14 cellular contexts compared by ENCODE assay signal in the genomic region with DNA sequence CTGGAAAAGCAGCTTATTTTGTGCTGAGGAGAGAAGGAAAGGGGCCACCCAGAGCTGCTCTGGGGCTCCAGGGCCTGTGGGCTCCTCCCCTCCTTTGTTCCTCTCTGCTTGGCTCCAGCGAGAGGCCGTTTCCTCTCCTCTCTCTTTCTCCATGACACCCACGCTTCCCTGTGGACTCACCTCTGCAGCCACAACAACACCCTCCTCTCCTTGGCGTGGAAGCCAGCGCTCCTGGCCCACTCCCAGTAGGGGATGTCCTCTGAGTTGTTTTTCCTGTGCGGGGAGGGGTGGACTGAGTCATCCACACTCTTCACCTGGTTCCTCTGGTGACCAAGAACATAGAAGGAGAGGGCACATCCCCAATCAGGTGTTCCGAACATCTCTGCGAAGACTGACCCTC. TPM values are rescaled to one million over a fixed set of nuclear protein-coding genes. Genes with fewer than 3 reads are reported as not detected.
DNase-seq lines count a peak whose midpoint lies in the region; TF ChIP-seq lines count a peak whose summit lies in the region.
"Had no signal": no experiment of that assay in that cellular context is flagged by ENCODE, and none has a peak within 500 bp of the region (broad histone marks: within the 10 kb centered on the region; RNA-seq: fewer than 3 reads in every experiment).

No MANE protein-coding gene starts in this region.

- H3K4me1 Mint-ChIP-seq in progenitor cell of endocrine pancreas (ENCODE audit: low read depth), result peaks cover 9% of the 10 kb centered on the region
- H3K4me1 Mint-ChIP-seq: activated naive CD4-positive, alpha-beta T cell treated with anti-CD3 and anti-CD28 coated beads, Interleukin-2, amount 10 ng/mL, durations not matched to agents 7 days and 5 days had no signal

- no peak overlapping the region for H3K4ac ChIP-seq in mesendoderm (ENCODE audit: low read depth, low read length)

- no peaks in the 10 kb centered on the region for H3K36me3 Mint-ChIP-seq in progenitor cell of endocrine pancreas (ENCODE audit: insufficient read depth)
- H3K36me3 Mint-ChIP-seq: activated naive CD4-positive, alpha-beta T cell treated with anti-CD3 and anti-CD28 coated beads, Interleukin-2, amount 10 ng/mL, durations not matched to agents 7 days and 5 days had no signal

- H3K4me3 ChIP-seq in epithelial cell of esophagus (ENCODE audit: low read length) (no peak overlapping the region), mesendoderm (ENCODE audit: low read length) (no peak overlapping the region), SJCRH30 (no peak overlapping the region)

- H3K18ac ChIP-seq in mesendoderm (ENCODE audit: low read length), result peak overlapping the region; percentile 20

- no peaks in the 10 kb centered on the region for H3K9me3 ChIP-seq in SJCRH30 (replicated peaks)
- H3K9me3 ChIP-seq: neutrophil had no signal

- no peak overlapping the region for H3K27ac Mint-ChIP-seq in progenitor cell of endocrine pancreas
- H3K27ac Mint-ChIP-seq: activated naive CD4-positive, alpha-beta T cell treated with anti-CD3 and anti-CD28 coated beads, Interleukin-2, amount 10 ng/mL, durations not matched to agents 7 days and 5 days had no signal

- no peak overlapping the region for H3K9ac ChIP-seq in mesendoderm (ENCODE audit: low read length)

- peak overlapping the region; percentile 65 for H3K56ac ChIP-seq in mesendoderm (ENCODE audit: low read length)

- no peak overlapping the region for H3K4me2 ChIP-seq in mesendoderm (ENCODE audit: low read length)

- no CpG with 5 or more reads among the region's 8 CpGs for WGBS in mesendoderm (ENCODE audit: extremely low coverage, insufficient coverage, low lambda C conversion rate)

- H3K79me1 ChIP-seq in mesendoderm (ENCODE audit: low read length), result no peaks in the 10 kb centered on the region

- H3K27me3 Mint-ChIP-seq in progenitor cell of endocrine pancreas, result peaks cover 31% of the 10 kb centered on the region

- H3K23ac ChIP-seq in mesendoderm (ENCODE audit: low read length), result no peak overlapping the region

- H3K79me2 ChIP-seq in mesendoderm (ENCODE audit: control insufficient read depth, insufficient read depth, low read length), result no peaks in the 10 kb centered on the region

- H3K4me3 Mint-ChIP-seq in progenitor cell of endocrine pancreas (ENCODE audit: low read depth), result no peak overlapping the region
- H3K4me3 Mint-ChIP-seq: activated naive CD4-positive, alpha-beta T cell treated with anti-CD3 and anti-CD28 coated beads, Interleukin-2, amount 10 ng/mL, durations not matched to agents 7 days and 5 days had no signal

- no peak overlapping the region for H2AK5ac ChIP-seq in mesendoderm (ENCODE audit: low read length)

- no peaks in the 10 kb centered on the region for H3K4me1 ChIP-seq in mesendoderm (ENCODE audit: control insufficient read depth, low read depth, low read length)
- peaks cover 37% of the 10 kb centered on the region for H3K4me1 ChIP-seq in SJCRH30

- no peak overlapping the region for H2BK120ac ChIP-seq in mesendoderm (ENCODE audit: low read depth, low read length)

- H3K36me3 ChIP-seq in mesendoderm (ENCODE audit: control insufficient read depth, insufficient read depth, low read length), result no peaks in the 10 kb centered on the region
- no peaks in the 10 kb centered on the region for H3K36me3 ChIP-seq in SJCRH30
- H3K36me3 ChIP-seq: neutrophil had no signal

- H3K27ac ChIP-seq in C4-2B (peak overlapping the region; percentile 32), mesendoderm (ENCODE audit: low read depth, low read length) (no peak overlapping the region), SJCRH30 (no peak overlapping the region)
- H3K27ac ChIP-seq: neutrophil had no signal

- H2BK5ac ChIP-seq in mesendoderm (ENCODE audit: low read length), result no peak overlapping the region

- H2BK15ac ChIP-seq in mesendoderm (replicated peaks; ENCODE audit: low read depth), result no peak overlapping the region

- no peak overlapping the region for H4K5ac ChIP-seq in mesendoderm (ENCODE audit: low read length)

- DNase-seq in NCI-H69 (lab: John Stamatoyannopoulos, UW) (peak; percentile 62), epithelial cell of esophagus (ENCODE audit: low read depth) (peak; percentile 92), mesendoderm (no peak), SJCRH30 (no peak), progenitor cell of endocrine pancreas (ENCODE audit: low spot score, unreplicated experiment) (no peak), NCI-H1105 treated with DMSO at 0.1 percent for 48 hours (lab: John Stamatoyannopoulos, UW) (no peak)
- no peak for DNase-seq in stimulated activated CD4-positive, alpha-beta T cell treated with anti-CD3 and anti-CD28 coated beads, Interleukin-15, amount 100 ng/mL, for 24 hours
- DNase-seq: activated naive CD4-positive, alpha-beta T cell treated with anti-CD3 and anti-CD28 coated beads, Interleukin-2, amount 10 ng/mL, durations not matched to agents 7 days and 5 days; effector CD4-positive, alpha-beta T cell; NK-92 treated with Interleukin-12 subunit alpha and Interleukin-12 subunit beta, amount 100 ng/mL, for 24 hours; stimulated activated CD4-positive, alpha-beta T cell treated with anti-CD3 and anti-CD28 coated beads, Interleukin-4, amount 100 ng/mL, for 4 hours had no signal

- H3K27me3 ChIP-seq in mesendoderm (ENCODE audit: insufficient read depth, low read length, poor library complexity), result no peaks in the 10 kb centered on the region
- no peaks in the 10 kb centered on the region for H3K27me3 ChIP-seq in SJCRH30

- TF ChIP-seq CTCF in C4-2B (conservative IDR thresholded peaks at IDR 0.05), result no peak
- no peak for TF ChIP-seq CTCF in epithelial cell of esophagus (IDR thresholded peaks at IDR 0.05; ENCODE audit: insufficient read depth, low read depth, low read length, missing control alignments)
- TF ChIP-seq CTCF in progenitor cell of endocrine pancreas (IDR thresholded peaks at IDR 0.05; ENCODE audit: unreplicated experiment), result no peak

- no peak overlapping the region for H4K8ac ChIP-seq in mesendoderm (ENCODE audit: low read depth, low read length)

- H3K9me3 Mint-ChIP-seq in progenitor cell of endocrine pancreas (ENCODE audit: low read depth), result no peaks in the 10 kb centered on the region
- H3K9me3 Mint-ChIP-seq: activated naive CD4-positive, alpha-beta T cell treated with anti-CD3 and anti-CD28 coated beads, Interleukin-2, amount 10 ng/mL, durations not matched to agents 7 days and 5 days had no signal

RNA-seq across cellular contexts. Expression of a gene that starts 4.9 kb away (rescaled TPM):
- not detected for polyA plus RNA-seq in mesendoderm (2013, experiment 1 of 2)
- not detected for polyA plus RNA-seq in mesendoderm (2013, experiment 2 of 2)
- total RNA-seq in SJCRH30 (2014; rRNA removed; shearing (Covaris generic)), result 0.06 TPM in 1 of 2 replicates, not detected in the other
- not detected in 2 replicates for total RNA-seq in progenitor cell of endocrine pancreas
- total RNA-seq: T-helper 2 cell treated with Interferon-gamma antibody and Interleukin-4, amounts not matched to agents 100 ng/mL and 5 ng/mL, for 36 hours had no signal

RNA-seq across cellular contexts. Expression of a gene that starts 10.6 kb away (rescaled TPM):
- polyA plus RNA-seq in mesendoderm (2013, experiment 1 of 2), result 0.73 TPM
- 0.41 TPM for polyA plus RNA-seq in mesendoderm (2013, experiment 2 of 2)
- 0.48 and 0.67 TPM in 2 replicates for total RNA-seq in SJCRH30 (2014; rRNA removed; shearing (Covaris generic))
- not detected in 2 replicates for total RNA-seq in progenitor cell of endocrine pancreas
- total RNA-seq: T-helper 2 cell treated with Interferon-gamma antibody and Interleukin-4, amounts not matched to agents 100 ng/mL and 5 ng/mL, for 36 hours had no signal

RNA-seq across cellular contexts. Expression of a gene that starts 12.8 kb away (rescaled TPM):
- polyA plus RNA-seq in mesendoderm (2013, experiment 1 of 2), result 0.10 TPM
- polyA plus RNA-seq in mesendoderm (2013, experiment 2 of 2), result 0.06 TPM
- total RNA-seq in SJCRH30 (2014; rRNA removed; shearing (Covaris generic)), result 2.3 and 3.4 TPM in 2 replicates
- total RNA-seq in progenitor cell of endocrine pancreas, result not detected in 2 replicates
- total RNA-seq: T-helper 2 cell treated with Interferon-gamma antibody and Interleukin-4, amounts not matched to agents 100 ng/mL and 5 ng/mL, for 36 hours had no signal

RNA-seq across cellular contexts. Expression of a gene that starts 13.7 kb away (rescaled TPM):
- 2.3 TPM for polyA plus RNA-seq in mesendoderm (2013, experiment 1 of 2)
- 2.3 TPM for polyA plus RNA-seq in mesendoderm (2013, experiment 2 of 2)
- total RNA-seq in SJCRH30 (2014; rRNA removed; shearing (Covaris generic)), result not detected in 2 replicates
- not detected in 2 replicates for total RNA-seq in progenitor cell of endocrine pancreas
- total RNA-seq: T-helper 2 cell treated with Interferon-gamma antibody and Interleukin-4, amounts not matched to agents 100 ng/mL and 5 ng/mL, for 36 hours had no signal

RNA-seq across cellular contexts. Expression of a gene that starts 32.4 kb away (rescaled TPM):
- polyA plus RNA-seq in mesendoderm (2013, experiment 1 of 2), result 9.5 TPM
- polyA plus RNA-seq in mesendoderm (2013, experiment 2 of 2), result 9.5 TPM
- total RNA-seq in SJCRH30 (2014; rRNA removed; shearing (Covaris generic)), result 21.7 and 26.6 TPM in 2 replicates
- 47.2 and 47.3 TPM in 2 replicates for total RNA-seq in progenitor cell of endocrine pancreas

Comparison
In these comparisons a context has a peak if more than half of its experiments do, and no peak if none do; other contexts are left out.
1. DNase-seq: peak in NCI-H69 (single experiment) and epithelial cell of esophagus (single experiment); none in mesendoderm (single experiment), SJCRH30 (0 of 2), stimulated activated CD4-positive, alpha-beta T cell treated with anti-CD3 and anti-CD28 coated beads, Interleukin-15, amount 100 ng/mL, for 24 hours (single experiment), progenitor cell of endocrine pancreas (single experiment) and NCI-H1105 treated with DMSO at 0.1 percent for 48 hours (single experiment).